In genomic region chr3:57983734-57984518, GRCh38 we compare ENCODE assay signal across 1 cellular context.
TF ChIP-seq lines count a peak whose summit lies in the region.

No MANE protein-coding gene starts in this region.

TF ChIP-seq in SK-N-SH, 30 proteins besides CTCF, POLR2A, EP300 and RAD21 (continued from another document):
- TF ChIP-seq IRF3 (IDR thresholded peaks at IDR 0.05; ENCODE audit: low read depth, low read length) (no peak), YY1 (IDR thresholded peaks at IDR 0.05; ENCODE audit: low read depth) (peak; percentile 42; the same call in 1 of the 2 replicates), NFIC (IDR thresholded peaks at IDR 0.05; ENCODE audit: borderline replicate concordance) (peak; percentile 98)
